12 cellular contexts compared by ENCODE assay signal in the genomic region with DNA sequence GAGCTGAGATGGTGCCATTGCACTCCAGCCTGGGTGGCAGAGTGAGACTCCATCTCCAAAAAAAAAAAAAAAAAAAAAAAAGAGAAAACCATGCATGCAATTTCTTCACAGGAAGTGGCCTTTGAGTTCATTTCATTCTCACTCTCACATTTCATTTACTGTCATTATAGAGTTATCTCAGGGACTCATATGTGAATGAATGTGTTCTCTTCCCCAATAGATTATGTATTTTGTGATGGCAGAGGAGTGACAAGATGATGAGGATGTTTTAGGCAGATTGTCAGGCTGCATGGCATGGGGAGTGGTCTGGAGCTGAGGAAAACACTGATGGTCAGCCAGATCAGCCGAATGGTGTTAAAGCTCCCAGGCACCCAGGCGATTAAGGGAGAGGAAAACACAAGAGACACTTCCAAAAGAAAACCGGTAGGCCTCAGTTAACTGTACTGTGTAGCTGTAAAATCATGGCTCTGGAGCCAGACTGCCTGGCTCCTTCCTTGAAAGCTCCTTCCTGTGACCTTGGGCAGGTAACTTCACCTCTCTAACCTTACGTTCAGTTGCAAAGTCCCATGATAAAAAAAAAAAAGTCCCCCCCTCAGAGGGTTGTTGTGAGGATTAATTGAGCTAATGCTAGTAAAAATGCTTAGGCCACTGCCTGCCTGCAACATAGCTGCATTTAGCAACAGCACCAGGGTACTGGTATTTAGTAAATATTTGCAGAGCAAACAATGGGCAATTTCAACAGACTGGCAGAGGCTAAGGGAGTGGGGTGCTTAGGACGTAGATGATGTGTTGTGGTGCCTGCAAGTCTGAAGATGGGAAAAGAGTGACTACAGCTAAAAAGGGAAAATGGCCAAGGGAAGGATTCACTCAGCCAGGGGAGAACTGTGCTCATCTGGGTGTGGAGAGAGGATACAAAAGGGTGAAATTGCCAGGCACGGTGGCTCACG. TPM values are rescaled to one million over a fixed set of nuclear protein-coding genes. Genes with fewer than 3 reads are reported as not detected.
DNase-seq lines count a peak whose midpoint lies in the region; ATAC-seq and TF ChIP-seq lines count a peak whose summit lies in the region.
"Had no signal": no experiment of that assay in that cellular context is flagged by ENCODE, and none has a peak within 500 bp of the region (broad histone marks: within the 10 kb centered on the region; RNA-seq: fewer than 3 reads in every experiment).

No MANE protein-coding gene starts in this region.

- H3K9me3 Mint-ChIP-seq in activated naive CD4-positive, alpha-beta T cell treated with anti-CD3 and anti-CD28 coated beads, Interleukin-2, amount 50 U/mL, for 72 hours: no peaks in the 10 kb centered on the region

- ATAC-seq in activated naive CD4-positive, alpha-beta T cell treated with anti-CD3 and anti-CD28 coated beads, Interleukin-2, amount 50 U/mL, for 72 hours: peak; percentile 54 to 65
- no peak for ATAC-seq in GM18511 (IDR thresholded peaks at IDR 0.05; ENCODE audit: unreplicated experiment)
- ATAC-seq: sciatic nerve had no signal

- H3K4me1 ChIP-seq in neutrophil (ENCODE audit: control insufficient read depth in 1 of 2, insufficient read depth in 1 of 2, low read depth in 1 of 2, low read length in 1 of 2) (peaks cover 87 to 91% of the 10 kb centered on the region in 2 experiments), ascending aorta (peaks cover 6 to 14% of the 10 kb centered on the region in 2 donors), esophagus squamous epithelium (peaks cover 14 to 58% (median 23%) of the 10 kb centered on the region in 3 donors)

- WGBS in esophagus squamous epithelium, 2 donors: 74 to 82% methylated on average over 6 to 7 of the region's 7 CpGs

- H3K9me3 ChIP-seq in neutrophil: no peaks in the 10 kb centered on the region
- H3K9me3 ChIP-seq in ascending aorta: no peaks in the 10 kb centered on the region
- no peaks in the 10 kb centered on the region for H3K9me3 ChIP-seq in esophagus squamous epithelium
- H3K9me3 ChIP-seq: adrenal gland had no signal

- H3K36me3 Mint-ChIP-seq in activated naive CD4-positive, alpha-beta T cell treated with anti-CD3 and anti-CD28 coated beads, Interleukin-2, amount 50 U/mL, for 72 hours: peaks cover 6% of the 10 kb centered on the region in 2 donors

- peak overlapping the region; percentile 28 to 88 for H3K4me3 ChIP-seq in neutrophil (ENCODE audit: low read depth in 1 of 2, low read length in 1 of 2)
- no peak overlapping the region for H3K4me3 ChIP-seq in ascending aorta
- no peak overlapping the region for H3K4me3 ChIP-seq in esophagus squamous epithelium
- H3K4me3 ChIP-seq: adrenal gland had no signal

- no peak for TF ChIP-seq POLR2A in esophagus squamous epithelium (IDR thresholded peaks at IDR 0.05)

- H3K27me3 ChIP-seq in neutrophil (no peaks in the 10 kb centered on the region), ascending aorta (no peaks in the 10 kb centered on the region), esophagus squamous epithelium (no peaks in the 10 kb centered on the region)
- H3K27me3 ChIP-seq: adrenal gland had no signal

- TF ChIP-seq CTCF in neutrophil (IDR thresholded peaks at IDR 0.05) (no peak), ascending aorta (IDR thresholded peaks at IDR 0.05) (no peak), esophagus squamous epithelium (IDR thresholded peaks at IDR 0.05) (no peak)

- DNase-seq in NCI-H2227 treated with DMSO at 0.1 percent for 48 hours (lab: John Stamatoyannopoulos, UW) (peak; percentile 25), NCI-H2227 (lab: John Stamatoyannopoulos, UW; ENCODE audit: unreplicated experiment) (no peak), NCI-H2029 treated with DMSO at 0.1 percent for 48 hours (lab: John Stamatoyannopoulos, UW) (peak; percentile 65), ascending aorta (ENCODE audit: low spot score in 2 of 2) (no peak), esophagus squamous epithelium (lab: John Stamatoyannopoulos, UW) (no peak)
- no peak for DNase-seq in activated naive CD4-positive, alpha-beta T cell treated with anti-CD3 and anti-CD28 coated beads, Interleukin-2, amount 50 U/mL, for 72 hours (ENCODE audit: low spot score in 2 of 2)
- DNase-seq: ACHN, adrenal gland, islet precursor cell had no signal

- H3K27ac Mint-ChIP-seq in activated naive CD4-positive, alpha-beta T cell treated with anti-CD3 and anti-CD28 coated beads, Interleukin-2, amount 50 U/mL, for 72 hours: peak overlapping the region; percentile 67 to 94

- H3K27ac ChIP-seq in neutrophil: peak overlapping the region; percentile 99
- no peak overlapping the region for H3K27ac ChIP-seq in ascending aorta
- no peak overlapping the region for H3K27ac ChIP-seq in esophagus squamous epithelium
- H3K27ac ChIP-seq: adrenal gland had no signal

- H3K36me3 ChIP-seq in neutrophil (peaks cover 92% of the 10 kb centered on the region), ascending aorta (peaks cover 7 to 15% of the 10 kb centered on the region in 2 donors), esophagus squamous epithelium (peaks cover 0 to 34% (median 0%) of the 10 kb centered on the region in 3 donors)
- H3K36me3 ChIP-seq: adrenal gland had no signal

- intact Hi-C loops in ascending aorta (cut with DNase I): no loop called here
- intact Hi-C loops in esophagus squamous epithelium (cut with DNase I): no loop called here

RNA-seq across cellular contexts. Expression of gene FRAT2, which starts 6.9 kb away (rescaled TPM):
- 10 to 100 TPM in 1 of 2 donors, 1 to 10 TPM in 1; 6.9 to 12.5 TPM for total RNA-seq in activated naive CD4-positive, alpha-beta T cell treated with anti-CD3 and anti-CD28 coated beads, Interleukin-2, amount 50 U/mL, for 72 hours
- 32.0 TPM for total RNA-seq in ascending aorta
- total RNA-seq in esophagus squamous epithelium: 10 to 100 TPM; 16.6 to 29.4 (median 20.3) TPM

RNA-seq across cellular contexts. Expression of gene FRAT1, which starts 8.6 kb away (rescaled TPM):
- total RNA-seq in activated naive CD4-positive, alpha-beta T cell treated with anti-CD3 and anti-CD28 coated beads, Interleukin-2, amount 50 U/mL, for 72 hours: 1 to 10 TPM; 2.7 to 4.0 TPM
- total RNA-seq in ascending aorta (5.2 TPM), esophagus squamous epithelium (1 to 10 TPM; 1.7 to 6.1 (median 3.9) TPM)

RNA-seq across cellular contexts. Expression of gene ARHGAP19, which starts 35.2 kb away (rescaled TPM):
- total RNA-seq in activated naive CD4-positive, alpha-beta T cell treated with anti-CD3 and anti-CD28 coated beads, Interleukin-2, amount 50 U/mL, for 72 hours: 10 to 100 TPM; 45.4 to 79.5 TPM
- total RNA-seq in ascending aorta (4.5 TPM), esophagus squamous epithelium (10 to 100 TPM in 1 of 4 donors, 1 to 10 TPM in 3; 3.7 to 15.4 (median 7.5) TPM)

Comparison
In these comparisons a context has a peak if more than half of its experiments do, and no peak if none do; other contexts are left out.
1. DNase-seq: peak in NCI-H2227 treated with DMSO at 0.1 percent for 48 hours (single experiment) and NCI-H2029 treated with DMSO at 0.1 percent for 48 hours (single experiment); none in NCI-H2227 (single experiment), activated naive CD4-positive, alpha-beta T cell treated with anti-CD3 and anti-CD28 coated beads, Interleukin-2, amount 50 U/mL, for 72 hours (0 of 2), ascending aorta (0 of 2) and esophagus squamous epithelium (single experiment).
2. H3K4me3 ChIP-seq: peak in neutrophil (2 of 2); none in ascending aorta (0 of 2) and esophagus squamous epithelium (0 of 4).